In the genomic region with DNA sequence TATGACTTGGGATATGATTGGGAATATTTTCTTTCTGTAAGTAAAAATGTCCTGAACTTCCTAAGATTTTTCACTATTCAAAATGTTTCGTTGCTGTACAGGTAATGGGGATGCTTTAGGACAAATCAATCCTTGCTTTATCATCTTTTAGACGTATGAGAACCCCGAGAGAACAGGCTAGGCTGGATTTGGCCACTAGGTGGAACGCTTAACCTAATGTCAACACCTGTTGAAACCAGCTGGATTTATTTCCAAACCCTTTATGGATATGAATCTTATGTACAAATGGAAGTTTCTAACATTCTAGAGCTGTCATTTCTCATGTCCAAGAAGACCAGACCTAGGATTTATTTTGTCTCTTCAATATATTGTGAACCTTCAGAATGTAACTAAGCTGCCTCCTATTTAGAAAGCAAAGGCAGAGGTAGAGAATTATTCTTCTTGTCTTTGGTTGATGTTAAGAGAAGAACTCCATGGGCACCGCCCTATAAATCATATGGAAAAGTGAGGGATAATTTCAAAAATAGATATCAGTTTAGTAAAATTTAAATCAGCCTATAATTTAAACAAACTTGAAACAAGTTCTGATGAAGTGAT, we compare ENCODE assay signal across 9 cellular contexts.
DNase-seq lines count a peak whose midpoint lies in the region; ATAC-seq and TF ChIP-seq lines count a peak whose summit lies in the region.
"Had no signal": no experiment of that assay in that cellular context is flagged by ENCODE, and none has a peak within 500 bp of the region (broad histone marks: within the 10 kb centered on the region; RNA-seq: fewer than 3 reads in every experiment).

No MANE protein-coding gene starts in this region.

- peak; percentile 40 for DNase-seq in GM20000 (ENCODE audit: low spot score)
- DNase-seq in HuH-7 (ENCODE audit: low spot score) = peak; percentile 18
- peak; percentile 82 for DNase-seq in PC-3
- DNase-seq in esophagus squamous epithelium (lab: John Stamatoyannopoulos, UW) = no peak
- DNase-seq in skeletal muscle cell (ENCODE audit: low read depth) = peak; percentile 11
- no peak for DNase-seq in activated T-cell treated with anti-CD3 and anti-CD28 coated beads, Interleukin-2, amount 50 U/mL, for 24 hours

- H3K9me3 ChIP-seq in DOHH2 (ENCODE audit: control insufficient read depth, insufficient read depth, low read length) (no peaks in the 10 kb centered on the region), PC-3 (ENCODE audit: low read length) (no peaks in the 10 kb centered on the region), esophagus squamous epithelium (no peaks in the 10 kb centered on the region)

- H2AFZ ChIP-seq in PC-3 (ENCODE audit: low read length) = no peak overlapping the region

- ATAC-seq in PC-3 (peak; percentile 92), HG03460 (IDR thresholded peaks at IDR 0.05; ENCODE audit: unreplicated experiment) (no peak)

- no peaks in the 10 kb centered on the region for H3K4me1 Mint-ChIP-seq in activated T-cell treated with anti-CD3 and anti-CD28 coated beads, Interleukin-2, amount 50 U/mL, for 24 hours (ENCODE audit: low read depth)

- no peaks in the 10 kb centered on the region for H3K9me2 ChIP-seq in DOHH2 (replicated peaks; ENCODE audit: control insufficient read depth, low read length)
- H3K9me2 ChIP-seq in PC-3 (replicated peaks; ENCODE audit: low read length) = no peaks in the 10 kb centered on the region

- no peak overlapping the region for H3K27ac Mint-ChIP-seq in activated T-cell treated with anti-CD3 and anti-CD28 coated beads, Interleukin-2, amount 50 U/mL, for 24 hours

- H3K36me3 ChIP-seq in DOHH2 (ENCODE audit: control insufficient read depth, low read length) = no peaks in the 10 kb centered on the region
- no peaks in the 10 kb centered on the region for H3K36me3 ChIP-seq in PC-3 (ENCODE audit: low read depth, low read length)
- no peaks in the 10 kb centered on the region for H3K36me3 ChIP-seq in esophagus squamous epithelium

- peak; percentile 89 for TF ChIP-seq CTCF in DOHH2 (IDR thresholded peaks at IDR 0.05; ENCODE audit: low read depth, low read length, poor library complexity, severe bottlenecking)
- peak; percentile 33 for TF ChIP-seq CTCF in GM20000 (IDR thresholded peaks at IDR 0.05; ENCODE audit: extremely low read depth, missing control alignments)
- TF ChIP-seq CTCF in PC-3 (conservative IDR thresholded peaks at IDR 0.05; ENCODE audit: low read depth, low read length) = peak; percentile 95
- TF ChIP-seq CTCF in esophagus squamous epithelium (IDR thresholded peaks at IDR 0.05) = peak; percentile 14 to 76 (median 54)

- no peak overlapping the region for H3K4me2 ChIP-seq in DOHH2 (ENCODE audit: low read length)
- no peak overlapping the region for H3K4me2 ChIP-seq in PC-3 (ENCODE audit: low read length)

- no peak for TF ChIP-seq POLR2A in esophagus squamous epithelium (IDR thresholded peaks at IDR 0.05)

- CTCF ChIA-PET in PC-3 (lab: Charles Lee) = interaction anchor here (0.5 to 1.5 kb wide), 5 partner anchors 58 to 1506 kb away, joined by 3 to 13 read pairs (median 3); no protein-coding TSS in a partner anchor

- no peaks in the 10 kb centered on the region for H3K4me1 ChIP-seq in DOHH2 (ENCODE audit: control insufficient read depth, low read length)
- H3K4me1 ChIP-seq in PC-3 (ENCODE audit: insufficient read depth, low read length) = no peaks in the 10 kb centered on the region
- no peaks in the 10 kb centered on the region for H3K4me1 ChIP-seq in esophagus squamous epithelium

- no peaks in the 10 kb centered on the region for H4K20me1 ChIP-seq in DOHH2 (ENCODE audit: control insufficient read depth, insufficient read depth, low read depth, low read length)
- no peaks in the 10 kb centered on the region for H4K20me1 ChIP-seq in PC-3 (ENCODE audit: low read length)

- no TSS peak for BruUV-seq in PC-3 (replicated peaks; lab: Mats Ljungman, UMichigan)

- H3K4me3 ChIP-seq in DOHH2 (ENCODE audit: low read length) (no peak overlapping the region), PC-3 (ENCODE audit: low read length) (no peak overlapping the region), esophagus squamous epithelium (no peak overlapping the region), skeletal muscle cell (ENCODE audit: low read depth, low read length) (no peak overlapping the region)
- H3K4me3 ChIP-seq: skin epidermis had no signal

- H3K36me3 Mint-ChIP-seq in activated T-cell treated with anti-CD3 and anti-CD28 coated beads, Interleukin-2, amount 50 U/mL, for 24 hours (ENCODE audit: low read depth) = no peaks in the 10 kb centered on the region

- POLR2A ChIA-PET in PC-3 (lab: Charles Lee; ENCODE audit: unreplicated experiment) = interaction anchor here (0.7 kb wide), 1 partner anchor 8 kb away, joined by 7 read pairs; no protein-coding TSS in a partner anchor

- H3K4me3 Mint-ChIP-seq in activated T-cell treated with anti-CD3 and anti-CD28 coated beads, Interleukin-2, amount 50 U/mL, for 24 hours = no peak overlapping the region

- no peaks in the 10 kb centered on the region for H3K9me3 Mint-ChIP-seq in activated T-cell treated with anti-CD3 and anti-CD28 coated beads, Interleukin-2, amount 50 U/mL, for 24 hours

- H3K79me2 ChIP-seq in DOHH2 (ENCODE audit: control insufficient read depth, low read length) = no peaks in the 10 kb centered on the region
- H3K79me2 ChIP-seq in PC-3 (ENCODE audit: low read length) = no peaks in the 10 kb centered on the region

- intact Hi-C loops in PC-3 (cut with micrococcal nuclease) = loop anchor here (1.0 to 10.0 kb wide), 5 partner anchors 56 to 553 kb away; no protein-coding TSS in a partner anchor
- intact Hi-C loops in esophagus squamous epithelium (cut with DNase I) = loop anchor here (10.0 kb wide), 1 partner anchor 548 kb away; no protein-coding TSS in a partner anchor

- H3K9ac ChIP-seq in PC-3 (ENCODE audit: low read length) = no peak overlapping the region

- 22 to 25% methylated on average over 5 of the region's 5 CpGs for WGBS in esophagus squamous epithelium, 2 donors

- peaks cover 56% of the 10 kb centered on the region for H3K27me3 Mint-ChIP-seq in activated T-cell treated with anti-CD3 and anti-CD28 coated beads, Interleukin-2, amount 50 U/mL, for 24 hours

- H3K27ac ChIP-seq in DOHH2 (ENCODE audit: low read depth, low read length) (no peak overlapping the region), PC-3 (ENCODE audit: low read length) (no peak overlapping the region), esophagus squamous epithelium (no peak overlapping the region)
- H3K27ac ChIP-seq: skin epidermis had no signal

- H3K27me3 ChIP-seq in DOHH2 (ENCODE audit: control insufficient read depth, low read length) = peaks cover 5% of the 10 kb centered on the region; the same call in 1 of the 2 replicates
- no peaks in the 10 kb centered on the region for H3K27me3 ChIP-seq in PC-3 (ENCODE audit: low read length)
- peaks cover 0 to 3% (median 0%) of the 10 kb centered on the region in 4 donors for H3K27me3 ChIP-seq in esophagus squamous epithelium

- H3F3A ChIP-seq in DOHH2 (ENCODE audit: control insufficient read depth, insufficient read depth) = no peaks in the 10 kb centered on the region
- no peaks in the 10 kb centered on the region for H3F3A ChIP-seq in PC-3 (ENCODE audit: low read length, unreplicated experiment)

Comparison
In these comparisons a context has a peak if more than half of its experiments do, and no peak if none do; other contexts are left out.
1. CTCF ChIP-seq: peak in every context shown above with its lines; median percentile 95 in PC-3; 89 in DOHH2; 54 in esophagus squamous epithelium; 33 in GM20000.
2. DNase-seq: peak in GM20000 (single experiment), HuH-7 (single experiment), PC-3 (single experiment) and skeletal muscle cell (single experiment); none in esophagus squamous epithelium (single experiment) and activated T-cell treated with anti-CD3 and anti-CD28 coated beads, Interleukin-2, amount 50 U/mL, for 24 hours (single experiment).